8 cellular contexts compared by ENCODE assay signal in genomic region chr2:121529439-121530209, GRCh38. TPM values are rescaled to one million over a fixed set of nuclear protein-coding genes. Genes with fewer than 3 reads are reported as not detected.
DNase-seq lines count a peak whose midpoint lies in the region; ATAC-seq and TF ChIP-seq lines count a peak whose summit lies in the region.

No MANE protein-coding gene starts in this region.

- no peaks in the 10 kb centered on the region for H3K9me3 ChIP-seq in SJCRH30 (replicated peaks)

- peaks cover 6% of the 10 kb centered on the region for H3K36me3 Mint-ChIP-seq in chondrocyte (ENCODE audit: low read depth)
- H3K36me3 Mint-ChIP-seq in stimulated activated memory B cell treated with anti-CD40 and anti-IgM and Interleukin-4, amounts not matched to agents 10 μg/mL and 1 μg/mL and 100 μg/mL, for 72 hours, result peaks cover 36% of the 10 kb centered on the region

- H3K27me3 ChIP-seq in SJCRH30 (no peaks in the 10 kb centered on the region), kidney epithelial cell (ENCODE audit: control insufficient read depth, insufficient read depth, low read length) (no peaks in the 10 kb centered on the region)

- H3K4me1 ChIP-seq in SJCRH30, result peaks cover 17% of the 10 kb centered on the region

- peak; percentile 61 for DNase-seq in COLO668 (lab: John Stamatoyannopoulos, UW; ENCODE audit: unreplicated experiment)
- peak; percentile 38 for DNase-seq in HPDE6-E6E7 (ENCODE audit: extremely low spot score)
- peak; percentile 90 to 91 for DNase-seq in SJCRH30
- DNase-seq in chondrocyte (ENCODE audit: low spot score), result no peak
- DNase-seq in kidney epithelial cell (ENCODE audit: low read depth), result no peak
- DNase-seq in epidermal melanocyte (ENCODE audit: insufficient read length, low spot score), result no peak

- peaks cover 56% of the 10 kb centered on the region for H3K4me1 Mint-ChIP-seq in chondrocyte (ENCODE audit: low read depth)
- H3K4me1 Mint-ChIP-seq in stimulated activated memory B cell treated with anti-CD40 and anti-IgM and Interleukin-4, amounts not matched to agents 10 μg/mL and 1 μg/mL and 100 μg/mL, for 72 hours, result peaks cover 61% of the 10 kb centered on the region

- H3K4me3 ChIP-seq in SJCRH30, result peak overlapping the region; percentile 81
- peak overlapping the region; percentile 85 for H3K4me3 ChIP-seq in kidney epithelial cell (ENCODE audit: low read depth, low read length)

- peak overlapping the region; percentile 97 for H3K27ac Mint-ChIP-seq in chondrocyte (ENCODE audit: unreplicated experiment)
- peak overlapping the region; percentile 98 for H3K27ac Mint-ChIP-seq in stimulated activated memory B cell treated with anti-CD40 and anti-IgM and Interleukin-4, amounts not matched to agents 10 μg/mL and 1 μg/mL and 100 μg/mL, for 72 hours

- peak overlapping the region; percentile 81 for H3K4me3 Mint-ChIP-seq in chondrocyte (ENCODE audit: unreplicated experiment)
- H3K4me3 Mint-ChIP-seq in stimulated activated memory B cell treated with anti-CD40 and anti-IgM and Interleukin-4, amounts not matched to agents 10 μg/mL and 1 μg/mL and 100 μg/mL, for 72 hours, result peak overlapping the region; percentile 95

- H3K36me3 ChIP-seq in SJCRH30, result peaks cover 4% of the 10 kb centered on the region; the same call in 1 of the 2 replicates
- no peaks in the 10 kb centered on the region for H3K36me3 ChIP-seq in kidney epithelial cell (ENCODE audit: control insufficient read depth, insufficient read depth, low read length)

- peak; percentile 21 for ATAC-seq in GM19397 (IDR thresholded peaks at IDR 0.05; ENCODE audit: unreplicated experiment)
- ATAC-seq in stimulated activated memory B cell treated with anti-CD40 and anti-IgM and Interleukin-4, amounts not matched to agents 10 μg/mL and 1 μg/mL and 100 μg/mL, for 72 hours, result peak; percentile 15

- H3K27me3 Mint-ChIP-seq in chondrocyte (ENCODE audit: low read depth), result no peaks in the 10 kb centered on the region
- H3K27me3 Mint-ChIP-seq in stimulated activated memory B cell treated with anti-CD40 and anti-IgM and Interleukin-4, amounts not matched to agents 10 μg/mL and 1 μg/mL and 100 μg/mL, for 72 hours, result no peaks in the 10 kb centered on the region

- H3K27ac ChIP-seq in SJCRH30, result peak overlapping the region; percentile 100

- no peak for TF ChIP-seq CTCF in chondrocyte (IDR thresholded peaks at IDR 0.05)
- no peak for TF ChIP-seq CTCF in kidney epithelial cell (IDR thresholded peaks at IDR 0.05; ENCODE audit: insufficient read depth, low read length, poor library complexity, severe bottlenecking)

- H3K9me3 Mint-ChIP-seq in chondrocyte (ENCODE audit: low read depth), result no peaks in the 10 kb centered on the region
- no peaks in the 10 kb centered on the region for H3K9me3 Mint-ChIP-seq in stimulated activated memory B cell treated with anti-CD40 and anti-IgM and Interleukin-4, amounts not matched to agents 10 μg/mL and 1 μg/mL and 100 μg/mL, for 72 hours

RNA-seq across cellular contexts. Expression of gene RNU4ATAC, which starts 1.1 kb away (rescaled TPM):
- under 0.01 TPM in 1 of 2 replicates, not detected in the other for total RNA-seq in SJCRH30 (2014; rRNA removed; shearing (Covaris generic))
- total RNA-seq in chondrocyte (not detected in 3 replicates), kidney epithelial cell (not detected in 2 replicates)

Comparison
In these comparisons a context has a peak if more than half of its experiments do, and no peak if none do; other contexts are left out.
1. DNase-seq: peak in COLO668 (single experiment), HPDE6-E6E7 (single experiment) and SJCRH30 (2 of 2); none in chondrocyte (single experiment), kidney epithelial cell (single experiment) and epidermal melanocyte (single experiment).